10 cellular contexts compared by ENCODE assay signal in genomic region chrX:17861496-17862011, GRCh38. TPM values are rescaled to one million over a fixed set of nuclear protein-coding genes. Genes with fewer than 3 reads are reported as not detected.
DNase-seq lines count a peak whose midpoint lies in the region; ATAC-seq and TF ChIP-seq lines count a peak whose summit lies in the region.
"Had no signal": no experiment of that assay in that cellular context is flagged by ENCODE, and none has a peak within 500 bp of the region (broad histone marks: within the 10 kb centered on the region; RNA-seq: fewer than 3 reads in every experiment).

No MANE protein-coding gene starts in this region.

- no peak for DNase-seq in activated T-cell treated with anti-CD3 and anti-CD28 coated beads, Interleukin-2, amount 50 U/mL, for 72 hours
- DNase-seq in activated T-cell treated with anti-CD3 and anti-CD28 coated beads, Interleukin-2, amount 50 U/mL, for 1 hour = no peak
- DNase-seq in astrocyte of the cerebellum (ENCODE audit: low read depth) = no peak
- DNase-seq in lower lobe of right lung = no peak
- no peak for DNase-seq in tibial artery
- DNase-seq in dedifferentiated amniotic fluid mesenchymal stem cell (ENCODE audit: extremely low spot score) = no peak
- no peak for DNase-seq in lower leg skin (ENCODE audit: low spot score in 2 of 2)
- DNase-seq: brain microvascular endothelial cell had no signal

- H3K27ac ChIP-seq in lower lobe of right lung (no peak overlapping the region), tibial artery (peak overlapping the region; percentile 52 to 56)
- H3K27ac ChIP-seq: brain microvascular endothelial cell had no signal

- H3K27ac Mint-ChIP-seq in activated T-cell treated with anti-CD3 and anti-CD28 coated beads, Interleukin-2, amount 50 U/mL, for 72 hours = no peak overlapping the region

- H3K4me3 ChIP-seq in astrocyte of the cerebellum (ENCODE audit: low read depth, low read length) (peak overlapping the region; percentile 5), lower lobe of right lung (peak overlapping the region; percentile 50), tibial artery (peak overlapping the region; percentile 59 to 79), lower leg skin (ENCODE audit: low read depth, poor library complexity, severe bottlenecking) (no peak overlapping the region)

- no peaks in the 10 kb centered on the region for H3K36me3 Mint-ChIP-seq in activated T-cell treated with anti-CD3 and anti-CD28 coated beads, Interleukin-2, amount 50 U/mL, for 72 hours (ENCODE audit: insufficient read depth in 2 of 2)

- TF ChIP-seq CTCF in astrocyte of the cerebellum (IDR thresholded peaks at IDR 0.05; ENCODE audit: low read depth, low read length, missing control alignments) (no peak), lower lobe of right lung (IDR thresholded peaks at IDR 0.05) (no peak), tibial artery (IDR thresholded peaks at IDR 0.05) (no peak), lower leg skin (IDR thresholded peaks at IDR 0.05) (no peak)

- H3K27me3 ChIP-seq in lower lobe of right lung (ENCODE audit: low read depth) (no peaks in the 10 kb centered on the region), tibial artery (no peaks in the 10 kb centered on the region)

- in situ Hi-C loops in astrocyte of the cerebellum (cut with HindIII; ENCODE audit: low sequenced_read_pairs) = no loop called here

- peak overlapping the region; percentile 65 to 67 for H3K4me3 Mint-ChIP-seq in activated T-cell treated with anti-CD3 and anti-CD28 coated beads, Interleukin-2, amount 50 U/mL, for 72 hours

- no peak for TF ChIP-seq POLR2A in lower leg skin (IDR thresholded peaks at IDR 0.05)

- H3K36me3 ChIP-seq in lower lobe of right lung = no peaks in the 10 kb centered on the region
- no peaks in the 10 kb centered on the region for H3K36me3 ChIP-seq in tibial artery
- H3K36me3 ChIP-seq: brain microvascular endothelial cell had no signal

- peaks cover 7% of the 10 kb centered on the region for H3K4me1 Mint-ChIP-seq in activated T-cell treated with anti-CD3 and anti-CD28 coated beads, Interleukin-2, amount 50 U/mL, for 72 hours (ENCODE audit: low read depth)

- no peaks in the 10 kb centered on the region for H3K9me3 Mint-ChIP-seq in activated T-cell treated with anti-CD3 and anti-CD28 coated beads, Interleukin-2, amount 50 U/mL, for 72 hours

- WGBS in lower leg skin, 2 donors = 10 to 40% methylated on average over 15 of the region's 15 CpGs

- ATAC-seq in activated T-cell treated with anti-CD3 and anti-CD28 coated beads, Interleukin-2, amount 50 U/mL, for 72 hours (replicated peaks in 1 of 2) = no peak
- ATAC-seq in lower lobe of right lung = no peak
- no peak for ATAC-seq in HG03378 (IDR thresholded peaks at IDR 0.05; ENCODE audit: unreplicated experiment)

- no peaks in the 10 kb centered on the region for H3K4me1 ChIP-seq in lower lobe of right lung
- H3K4me1 ChIP-seq in tibial artery = peaks cover 0 to 6% (median 0%) of the 10 kb centered on the region in 4 donors

- peaks cover 52% of the 10 kb centered on the region for H3K27me3 Mint-ChIP-seq in activated T-cell treated with anti-CD3 and anti-CD28 coated beads, Interleukin-2, amount 50 U/mL, for 72 hours (ENCODE audit: low read depth)

- H3K9me3 ChIP-seq in lower lobe of right lung = no peaks in the 10 kb centered on the region
- H3K9me3 ChIP-seq in tibial artery = no peaks in the 10 kb centered on the region

- intact Hi-C loops in lower lobe of right lung (cut with DNase I) (no loop called here), tibial artery (cut with DNase I; ENCODE audit: low total_unique reads) (no loop called here), lower leg skin (cut with DNase I; ENCODE audit: low total_unique reads) (no loop called here)

RNA-seq across cellular contexts. Expression of gene RAI2, which starts 0.5 kb away (rescaled TPM):
- total RNA-seq in activated T-cell treated with anti-CD3 and anti-CD28 coated beads, Interleukin-2, amount 50 U/mL, for 72 hours = 1 to 10 TPM in 1 of 2 donors, under 1 TPM in 1; 0.82 to 1.5 TPM
- total RNA-seq in lower lobe of right lung (26.5 TPM), lower leg skin (10 to 100 TPM in 2 of 4 donors, 1 to 10 TPM in 2; 3.9 to 13.3 (median 8.8) TPM)
- total RNA-seq: M059J had no signal
